Comparison of ENCODE assay signal across 11 cellular contexts in genomic region chr6:142187209-142187608, GRCh38. TPM values are rescaled to one million over a fixed set of nuclear protein-coding genes. Genes with fewer than 3 reads are reported as not detected.
DNase-seq lines count a peak whose midpoint lies in the region; ATAC-seq, FAIRE-seq and TF ChIP-seq lines count a peak whose summit lies in the region.
"Had no signal": no experiment of that assay in that cellular context is flagged by ENCODE, and none has a peak within 500 bp of the region (broad histone marks: within the 10 kb centered on the region; RNA-seq: fewer than 3 reads in every experiment).

No MANE protein-coding gene starts in this region.

- CTCF ChIA-PET in K562 (lab: Yijun Ruan, JAX; ENCODE audit: low intra/inter-chr PET ratio), result no interaction called here

- DNase-seq in DMS53 (lab: John Stamatoyannopoulos, UW) (peak; percentile 37), NCI-H146 (lab: John Stamatoyannopoulos, UW) (peak; percentile 64), K562 (ENCODE audit: extremely low read depth in 1 of 4, low spot score in 3 of 4) (peak in 1 of 4 experiments; percentile 14), left lobe of liver (ENCODE audit: low spot score) (no peak), GM23338 (ENCODE audit: low spot score) (no peak), NOMO-1 treated with DMSO at 0.1 percent for 48 hours (lab: John Stamatoyannopoulos, UW; ENCODE audit: unreplicated experiment) (no peak)
- no peak for DNase-seq in effector CD4-positive, alpha-beta T cell
- DNase-seq: glutamatergic neuron had no signal

- H3K9me2 ChIP-seq in GM23338 (ENCODE audit: insufficient read depth), result no peaks in the 10 kb centered on the region

- H3K4me3 Mint-ChIP-seq in GM23338, result no peak overlapping the region
- H3K4me3 Mint-ChIP-seq: natural killer cell treated with Interleukin-12 subunit alpha and Interleukin-12 subunit beta and Interleukin-15 and Interleukin-18, amount 100 ng/mL, for 72 hours had no signal

- H3K27ac Mint-ChIP-seq in GM23338, result no peak overlapping the region
- H3K27ac Mint-ChIP-seq: natural killer cell treated with Interleukin-12 subunit alpha and Interleukin-12 subunit beta and Interleukin-15 and Interleukin-18, amount 100 ng/mL, for 72 hours had no signal

- no peaks in the 10 kb centered on the region; the same call in 2 of the 3 replicates for H3K4me1 Mint-ChIP-seq in GM23338

- peaks cover 13% of the 10 kb centered on the region; the same call in 2 of the 3 replicates for H3K36me3 Mint-ChIP-seq in GM23338 (ENCODE audit: low read depth)

- no peaks in the 10 kb centered on the region for H3K27me3 Mint-ChIP-seq in GM23338 (ENCODE audit: insufficient read depth, low read depth, poor library complexity)
- H3K27me3 Mint-ChIP-seq: natural killer cell treated with Interleukin-12 subunit alpha and Interleukin-12 subunit beta and Interleukin-15 and Interleukin-18, amount 100 ng/mL, for 72 hours had no signal

- no peak for TF ChIP-seq RAD21 in K562 (CRISPR knock-in tag; conservative IDR thresholded peaks at IDR 0.05 in 1 of 2, IDR thresholded peaks at IDR 0.05 in 1 of 2)

- H3K36me3 ChIP-seq in K562 (ENCODE audit: control insufficient read depth, insufficient read depth, low read length) (peaks cover 6% of the 10 kb centered on the region; the same call in 1 of the 3 replicates), GM23338 (ENCODE audit: insufficient read depth) (0 out of 2 replicates have a peak, but pooled peaks cover 8% of the 10 kb centered on the region)

- no peaks in the 10 kb centered on the region for H3K79me2 ChIP-seq in K562 (ENCODE audit: control insufficient read depth, insufficient read depth, low read length)
- peaks cover 4% of the 10 kb centered on the region; the same call in 1 of the 2 replicates for H3K79me2 ChIP-seq in GM23338 (replicated peaks; ENCODE audit: insufficient read depth)

- TF ChIP-seq EP300 in K562 (IDR thresholded peaks at IDR 0.05; ENCODE audit: low read length), result no peak

- H3K9me3 ChIP-seq in K562 (replicated peaks; ENCODE audit: control insufficient read depth, insufficient read depth, low read depth, low read length), result no peaks in the 10 kb centered on the region

- H3K9ac ChIP-seq in K562 (ENCODE audit: insufficient read depth in 1 of 2, low read depth in 2 of 2, low read length in 2 of 2), result no peak overlapping the region

- no TSS peak for BruUV-seq in K562 (replicated peaks; lab: Mats Ljungman, UMichigan)

- no peaks in the 10 kb centered on the region for H3K9me1 ChIP-seq in K562 (ENCODE audit: control insufficient read depth, insufficient read depth, low read length)

- in situ Hi-C loops in K562 (cut with MboI), result no loop called here

- H3K4me3 ChIP-seq in K562 (no peak overlapping the region), GM23338 (no peak overlapping the region)

- POLR2A ChIA-PET in K562 (lab: Yijun Ruan, JAX), result interaction anchor here (1.3 kb wide), 1 partner anchor 9 kb away, joined by 5 read pairs; no protein-coding TSS in a partner anchor

- H4K20me1 ChIP-seq in K562 (replicated peaks; ENCODE audit: control insufficient read depth, insufficient read depth, low read length) (no peaks in the 10 kb centered on the region), GM23338 (replicated peaks; ENCODE audit: insufficient read depth) (no peaks in the 10 kb centered on the region)

- H3K27ac ChIP-seq in K562 (ENCODE audit: extremely low read depth, low read depth, low read length) (no peak overlapping the region; the same call in 2 of the 3 replicates), GM23338 (ENCODE audit: low read depth) (no peak overlapping the region)

- no peaks in the 10 kb centered on the region for H3K9me3 Mint-ChIP-seq in GM23338
- H3K9me3 Mint-ChIP-seq: natural killer cell treated with Interleukin-12 subunit alpha and Interleukin-12 subunit beta and Interleukin-15 and Interleukin-18, amount 100 ng/mL, for 72 hours had no signal

- no peak for TF ChIP-seq POLR2A in K562 (conservative IDR thresholded peaks at IDR 0.05)

- H2AFZ ChIP-seq in K562 (ENCODE audit: low read depth, low read length) (no peak overlapping the region), GM23338 (no peak overlapping the region)

- no peaks in the 10 kb centered on the region for H3K27me3 ChIP-seq in K562 (ENCODE audit: control insufficient read depth in 2 of 2, insufficient read depth in 2 of 2, low read length in 2 of 2)
- no peaks in the 10 kb centered on the region for H3K27me3 ChIP-seq in GM23338 (ENCODE audit: insufficient read depth)

- TF ChIP-seq CTCF in K562 (IDR thresholded peaks at IDR 0.05 in 2 of 3, conservative IDR thresholded peaks at IDR 0.05 in 1 of 3; ENCODE audit: insufficient read depth in 2 of 3, low read depth in 1 of 3, low read length in 3 of 3) (no peak), GM23338 (conservative IDR thresholded peaks at IDR 0.05; ENCODE audit: low read depth in 2 of 2) (no peak)

- ATAC-seq in K562 (peak; percentile 49; the same call in 2 of the 3 replicates), left lobe of liver (peak; percentile 22), GM23338 (no peak), HG03460 (IDR thresholded peaks at IDR 0.05; ENCODE audit: unreplicated experiment) (no peak)
- ATAC-seq: natural killer cell treated with Interleukin-12 subunit alpha and Interleukin-12 subunit beta and Interleukin-15 and Interleukin-18, amount 100 ng/mL, for 72 hours had no signal

- intact Hi-C loops in K562 (cut with micrococcal nuclease), result no loop called here

- H3K4me2 ChIP-seq in K562 (ENCODE audit: insufficient read depth, low read length), result no peak overlapping the region
- H3K4me2 ChIP-seq in GM23338, result no peak overlapping the region

- WGBS in K562 (ENCODE audit: insufficient coverage, low coverage, missing lambda C conversion rate), result 32% methylated on average over 1 of the region's 1 CpG

- no peak for FAIRE-seq in K562 (lab: Jason Lieb, UNC)

- no peaks in the 10 kb centered on the region; a peak in 1 of 5 replicates for H3K4me1 ChIP-seq in K562 (replicated peaks in 1 of 2; ENCODE audit: control insufficient read depth in 2 of 2, insufficient read depth in 2 of 2, low read length in 2 of 2)
- H3K4me1 ChIP-seq in GM23338 (ENCODE audit: insufficient read depth), result no peaks in the 10 kb centered on the region

- no peaks in the 10 kb centered on the region for H3F3A ChIP-seq in GM23338 (replicated peaks; ENCODE audit: low read depth)

RNA-seq across cellular contexts. Expression of gene VTA1, which starts 40.1 kb away (rescaled TPM):
- total RNA-seq in K562 (2011; cell fraction: chromatin; rRNA removed; ENCODE audit: low replicate concordance), result 21.6 and 31.6 TPM in 2 replicates
- 6.0 and 11.2 TPM in 2 replicates for total RNA-seq in K562 (2011; cell fraction: nucleolus; rRNA removed)
- total RNA-seq in K562 (2011; cell fraction: nucleoplasm; rRNA removed), result 17.5 and 23.1 TPM in 2 replicates
- total RNA-seq in K562 (2014; rRNA removed) (47.8 and 56.8 TPM in 2 replicates), K562 (2014; rRNA removed; fragmentation: Illumina TruSeq; extraction: Trizol) (84.6 and 92.9 TPM in 2 replicates), K562 (2015; rRNA removed; fragmentation: Illumina TruSeq; extraction: Trizol) (77.1 and 83.9 TPM in 2 replicates), K562 (2021) (59.8 and 66.2 TPM in 2 replicates), left lobe of liver (16.7 TPM)
- polyA plus RNA-seq in K562 (2011; rRNA removed) (109 and 137 TPM in 2 replicates), K562 (2014; fragmentation: Illumina TruSeq; extraction: Trizol) (91.7 and 120 TPM in 2 replicates), K562 (2014; fragmentation: Nextera tagmentation; extraction: Ambion mirVana) (100 to 1,000 TPM; 163 to 182 TPM), K562 (2014; rRNA removed) (65.5 and 67.4 TPM in 2 replicates), GM23338 (2016; fragmentation: Nextera tagmentation; extraction: Ambion mirVana) (88.5 and 104 TPM in 2 replicates)
- polyA plus RNA-seq in K562 (2011; cell fraction: cytosol; rRNA removed), result 72.1 and 78.2 TPM in 2 replicates
- polyA plus RNA-seq in K562 (2011; cell fraction: nucleus; rRNA removed), result 23.4 and 34.0 TPM in 2 replicates
- polyA plus RNA-seq in K562 (2012), result 56.4 and 60.0 TPM in 2 replicates
- 133 and 157 TPM in 2 replicates for polyA minus RNA-seq in K562 (2011; rRNA and poly(A)+ RNA removed)
- polyA minus RNA-seq in K562 (2011; cell fraction: cytosol; rRNA and poly(A)+ RNA removed), result 37.9 and 56.0 TPM in 2 replicates
- 14.8 and 26.5 TPM in 2 replicates for polyA minus RNA-seq in K562 (2011; cell fraction: nucleus; rRNA and poly(A)+ RNA removed)
- total RNA-seq in GM23338 (2014; rRNA removed; shearing (Covaris generic)), result 102 and 109 TPM in 2 replicates

RNA-seq across cellular contexts. Expression of gene NMBR, which starts 40.3 kb away (rescaled TPM):
- not detected in 2 replicates for total RNA-seq in K562 (2011; cell fraction: chromatin; rRNA removed; ENCODE audit: low replicate concordance)
- not detected in 2 replicates for total RNA-seq in K562 (2011; cell fraction: nucleolus; rRNA removed)
- total RNA-seq in K562 (2011; cell fraction: nucleoplasm; rRNA removed), result not detected in 2 replicates
- total RNA-seq in K562 (2014; rRNA removed) (not detected in 2 replicates), K562 (2014; rRNA removed; fragmentation: Illumina TruSeq; extraction: Trizol) (not detected in 2 replicates), K562 (2015; rRNA removed; fragmentation: Illumina TruSeq; extraction: Trizol) (not detected in 2 replicates), K562 (2021) (not detected in 2 replicates), left lobe of liver (not detected)
- polyA plus RNA-seq in K562 (2011; rRNA removed) (not detected in 2 replicates), K562 (2014; fragmentation: Illumina TruSeq; extraction: Trizol) (not detected in 2 replicates), K562 (2014; fragmentation: Nextera tagmentation; extraction: Ambion mirVana) (not detected), K562 (2014; rRNA removed) (not detected in 2 replicates), GM23338 (2016; fragmentation: Nextera tagmentation; extraction: Ambion mirVana) (not detected in 2 replicates)
- not detected in 2 replicates for polyA plus RNA-seq in K562 (2011; cell fraction: cytosol; rRNA removed)
- not detected in 2 replicates for polyA plus RNA-seq in K562 (2011; cell fraction: nucleus; rRNA removed)
- not detected in 2 replicates for polyA plus RNA-seq in K562 (2012)
- not detected in 2 replicates for polyA minus RNA-seq in K562 (2011; rRNA and poly(A)+ RNA removed)
- polyA minus RNA-seq in K562 (2011; cell fraction: cytosol; rRNA and poly(A)+ RNA removed), result not detected in 2 replicates
- polyA minus RNA-seq in K562 (2011; cell fraction: nucleus; rRNA and poly(A)+ RNA removed), result not detected in 2 replicates
- total RNA-seq in GM23338 (2014; rRNA removed; shearing (Covaris generic)), result not detected in 2 replicates
- total RNA-seq: activated CD8-positive, alpha-beta memory T cell treated with anti-CD3 and anti-CD28 coated beads for 36 hours; natural killer cell treated with Interleukin-12 subunit alpha and Interleukin-12 subunit beta and Interleukin-15 and Interleukin-18, amount 100 ng/mL, for 72 hours had no signal

RNA-seq across cellular contexts. Expression of gene GJE1, which starts 54.5 kb away (rescaled TPM):
- total RNA-seq in K562 (2011; cell fraction: chromatin; rRNA removed; ENCODE audit: low replicate concordance), result not detected in 2 replicates
- not detected in 2 replicates for total RNA-seq in K562 (2011; cell fraction: nucleolus; rRNA removed)
- total RNA-seq in K562 (2011; cell fraction: nucleoplasm; rRNA removed), result not detected in 2 replicates
- not detected in 2 replicates for total RNA-seq in K562 (2014; rRNA removed)
- not detected in 2 replicates for total RNA-seq in K562 (2014; rRNA removed; fragmentation: Illumina TruSeq; extraction: Trizol)
- not detected in 2 replicates for total RNA-seq in K562 (2015; rRNA removed; fragmentation: Illumina TruSeq; extraction: Trizol)
- total RNA-seq in K562 (2021), result not detected in 2 replicates
- not detected in 2 replicates for polyA plus RNA-seq in K562 (2011; rRNA removed)
- polyA plus RNA-seq in K562 (2011; cell fraction: cytosol; rRNA removed), result not detected in 2 replicates
- polyA plus RNA-seq in K562 (2011; cell fraction: nucleus; rRNA removed), result not detected in 2 replicates
- polyA plus RNA-seq in K562 (2012), result not detected in 2 replicates
- polyA plus RNA-seq in K562 (2014; fragmentation: Illumina TruSeq; extraction: Trizol), result not detected in 2 replicates
- polyA plus RNA-seq in K562 (2014; fragmentation: Nextera tagmentation; extraction: Ambion mirVana), result not detected
- not detected in 2 replicates for polyA plus RNA-seq in K562 (2014; rRNA removed)
- polyA minus RNA-seq in K562 (2011; rRNA and poly(A)+ RNA removed), result not detected in 2 replicates
- polyA minus RNA-seq in K562 (2011; cell fraction: cytosol; rRNA and poly(A)+ RNA removed), result not detected in 2 replicates
- polyA minus RNA-seq in K562 (2011; cell fraction: nucleus; rRNA and poly(A)+ RNA removed), result not detected in 2 replicates
- not detected for total RNA-seq in left lobe of liver
- not detected in 2 replicates for total RNA-seq in GM23338 (2014; rRNA removed; shearing (Covaris generic))
- polyA plus RNA-seq in GM23338 (2016; fragmentation: Nextera tagmentation; extraction: Ambion mirVana), result not detected in 2 replicates
- total RNA-seq: activated CD8-positive, alpha-beta memory T cell treated with anti-CD3 and anti-CD28 coated beads for 36 hours; natural killer cell treated with Interleukin-12 subunit alpha and Interleukin-12 subunit beta and Interleukin-15 and Interleukin-18, amount 100 ng/mL, for 72 hours had no signal

Comparison
In these comparisons a context has a peak if more than half of its experiments do, and no peak if none do; other contexts are left out.
1. DNase-seq: peak in DMS53 (single experiment) and NCI-H146 (single experiment); none in left lobe of liver (single experiment), effector CD4-positive, alpha-beta T cell (single experiment), GM23338 (single experiment) and NOMO-1 treated with DMSO at 0.1 percent for 48 hours (single experiment).
2. ATAC-seq: peak in K562 (single experiment) and left lobe of liver (single experiment); none in GM23338 (single experiment) and HG03460 (single experiment).